In the genomic region with DNA sequence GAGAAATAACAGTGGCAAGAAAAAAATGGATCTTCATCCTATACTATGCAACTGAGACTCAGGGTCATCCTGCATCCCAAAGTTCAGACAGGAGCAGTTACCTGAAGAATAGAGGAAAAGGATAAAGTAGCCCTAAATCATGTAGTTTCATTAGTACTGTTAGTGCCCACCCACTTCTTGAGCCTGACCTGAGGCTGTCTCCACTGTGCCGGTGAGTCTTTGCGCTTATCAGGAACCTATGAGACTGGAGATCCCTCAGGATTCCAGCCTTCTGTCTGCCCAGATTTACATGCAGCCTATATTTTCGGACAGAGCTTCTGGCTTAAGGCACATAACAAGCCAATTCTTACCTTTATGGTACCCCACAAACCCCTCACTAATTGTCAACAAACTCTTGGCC, we compare ENCODE assay signal across 27 cellular contexts.
"Had no signal": no experiment of that assay in that cellular context is flagged by ENCODE, and none has a peak within 500 bp of the region (broad histone marks: within the 10 kb centered on the region; RNA-seq: fewer than 3 reads in every experiment).

No MANE protein-coding gene starts in this region.

- FAIRE-seq: colon, pancreas had no signal

- H3K4me1 ChIP-seq: pancreas had no signal

- H3K9me3 ChIP-seq: esophagus squamous epithelium, gastrocnemius medialis, neutrophil, pancreas, psoas muscle, right atrium auricular region, upper lobe of left lung had no signal

- H3K4me3 ChIP-seq: dorsolateral prefrontal cortex, esophagus squamous epithelium, gastrocnemius medialis, pancreas, psoas muscle, right atrium auricular region, upper lobe of left lung had no signal

- H3K27me3 ChIP-seq: dorsolateral prefrontal cortex, esophagus squamous epithelium, gastrocnemius medialis, neutrophil, pancreas, right atrium auricular region, upper lobe of left lung had no signal

- H3K27ac ChIP-seq: dorsolateral prefrontal cortex, esophagus squamous epithelium, gastrocnemius medialis, neutrophil, pancreas, psoas muscle, right atrium auricular region, upper lobe of left lung had no signal

- H3K36me3 ChIP-seq: esophagus squamous epithelium, gastrocnemius medialis, neutrophil, pancreas, right atrium auricular region, upper lobe of left lung had no signal

- DNase-seq: activated CD4-positive, alpha-beta T cell treated with anti-CD3 and anti-CD28 coated beads, Interleukin-2, amount 10 ng/mL, durations not matched to agents 7 days and 5 days; activated CD4-positive, CD25-positive, alpha-beta regulatory T cell treated with anti-CD3 and anti-CD28 coated beads, Interleukin-2, amount 50 U/mL, for 72 hours; activated CD8-positive, alpha-beta memory T cell treated with anti-CD3 and anti-CD28 coated beads, Interleukin-2, amount 10 ng/mL, durations not matched to agents 7 days and 5 days; activated CD8-positive, alpha-beta T cell treated with anti-CD3 and anti-CD28 coated beads for 36 hours; activated effector memory CD4-positive, alpha-beta T cell treated with anti-CD3 and anti-CD28 coated beads, Interleukin-2, amount 50 U/mL, for 16 hours; activated naive CD4-positive, alpha-beta T cell treated with anti-CD3 and anti-CD28 coated beads, Interleukin-2, amount 50 U/mL, for 16 hours; activated naive CD8-positive, alpha-beta T cell treated with anti-CD3 and anti-CD28 coated beads, Interleukin-2, amount 50 U/mL, for 24 hours; activated T-cell treated with anti-CD3 and anti-CD28 coated beads for 4 hours; anterior cingulate cortex; central memory CD4-positive, alpha-beta T cell; dorsolateral prefrontal cortex; esophagus squamous epithelium; gastrocnemius medialis; head of caudate nucleus; hypothalamus; left ventricle myocardium superior; mammary epithelial cell; midbrain; natural killer cell; pancreas; psoas muscle; stimulated activated CD4-positive, alpha-beta T cell treated with anti-CD3 and anti-CD28 coated beads, Interleukin-4, amount 100 ng/mL, for 24 hours; stimulated activated naive CD8-positive, alpha-beta T cell treated with anti-CD3 and anti-CD28 coated beads, Interleukin-15, Interleukin-2, amounts not matched to agents 100 U/mL and 50 U/mL, for 24 hours; upper lobe of left lung had no signal

- ATAC-seq: activated CD8-positive, alpha-beta memory T cell treated with anti-CD3 and anti-CD28 coated beads, Interleukin-2, amount 10 ng/mL, durations not matched to agents 7 days and 5 days; activated CD8-positive, alpha-beta T cell treated with anti-CD3 and anti-CD28 coated beads for 36 hours; activated naive CD8-positive, alpha-beta T cell treated with anti-CD3 and anti-CD28 coated beads, Interleukin-2, amount 50 U/mL, for 24 hours; gastrocnemius medialis; left ventricle myocardium superior; natural killer cell; pancreas; psoas muscle; stimulated activated naive CD8-positive, alpha-beta T cell treated with anti-CD3 and anti-CD28 coated beads, Interleukin-15, Interleukin-2, amounts not matched to agents 100 U/mL and 50 U/mL, for 24 hours had no signal
